8 cellular contexts compared by ENCODE assay signal in genomic region chr2:88671786-88672427, GRCh38. TPM values are rescaled to one million over a fixed set of nuclear protein-coding genes. Genes with fewer than 3 reads are reported as not detected.
DNase-seq lines count a peak whose midpoint lies in the region; ATAC-seq and TF ChIP-seq lines count a peak whose summit lies in the region.

No MANE protein-coding gene starts in this region.

- no peaks in the 10 kb centered on the region for H3K36me3 Mint-ChIP-seq in naive thymus-derived CD8-positive, alpha-beta T cell

- H3K4me1 ChIP-seq in SJCRH30 = peaks cover 10% of the 10 kb centered on the region

- H3K27ac ChIP-seq in SJCRH30 = no peak overlapping the region

- H3K4me3 Mint-ChIP-seq in naive thymus-derived CD8-positive, alpha-beta T cell = no peak overlapping the region

- H3K4me1 Mint-ChIP-seq in naive thymus-derived CD8-positive, alpha-beta T cell = peaks cover 2 to 5% (median 3%) of the 10 kb centered on the region in 4 donors

- H3K27ac Mint-ChIP-seq in naive thymus-derived CD8-positive, alpha-beta T cell = no peak overlapping the region

- POLR2A ChIA-PET in naive thymus-derived CD8-positive, alpha-beta T cell (lab: Charles Lee) = no interaction called here

- TF ChIP-seq CTCF in GM12873 (IDR thresholded peaks at IDR 0.05; ENCODE audit: insufficient read depth, low read depth, low read length, missing control alignments) = peak; percentile 75
- peak; percentile 81 for TF ChIP-seq CTCF in LNCaP clone FGC (IDR thresholded peaks at IDR 0.05; ENCODE audit: control insufficient read depth, extremely low read depth, insufficient read depth)
- peak; percentile 86 for TF ChIP-seq CTCF in epithelial cell of proximal tubule (conservative IDR thresholded peaks at IDR 0.05; ENCODE audit: low read depth, low read length)

- H3K36me3 ChIP-seq in SJCRH30 = no peaks in the 10 kb centered on the region

- no peaks in the 10 kb centered on the region for H3K9me3 ChIP-seq in SJCRH30 (replicated peaks)

- DNase-seq in AML-193 (lab: John Stamatoyannopoulos, UW) (peak; percentile 58 to 68), LNCaP clone FGC (ENCODE audit: low read depth) (no peak), SJCRH30 (peak; percentile 22 to 75), epithelial cell of proximal tubule (ENCODE audit: low read depth) (no peak)
- peak in 5 of 10 donors; percentile 4 to 57 (median 49) for DNase-seq in naive thymus-derived CD8-positive, alpha-beta T cell

- H3K9me3 Mint-ChIP-seq in naive thymus-derived CD8-positive, alpha-beta T cell = no peaks in the 10 kb centered on the region

- H3K4me3 ChIP-seq in LNCaP clone FGC (ENCODE audit: low read depth, low read length) (no peak overlapping the region), SJCRH30 (no peak overlapping the region), epithelial cell of proximal tubule (ENCODE audit: low read depth, low read length) (no peak overlapping the region)

- ATAC-seq in naive thymus-derived CD8-positive, alpha-beta T cell = peak; percentile 57 to 67
- ATAC-seq in HG03432 (IDR thresholded peaks at IDR 0.05; ENCODE audit: unreplicated experiment) = no peak
- no peak for ATAC-seq in GM21528 (IDR thresholded peaks at IDR 0.05; ENCODE audit: low FRiP score, unreplicated experiment)

- peaks cover 0 to 4% (median 0%) of the 10 kb centered on the region in 5 donors for H3K27me3 Mint-ChIP-seq in naive thymus-derived CD8-positive, alpha-beta T cell

- H3K27me3 ChIP-seq in SJCRH30 = no peaks in the 10 kb centered on the region

RNA-seq across cellular contexts. Expression of gene RPIA, which starts 19.6 kb away (rescaled TPM):
- total RNA-seq in SJCRH30 (2014; rRNA removed; shearing (Covaris generic)) = 15.6 and 18.3 TPM in 2 replicates
- 6.7 and 8.0 TPM in 2 replicates for total RNA-seq in epithelial cell of proximal tubule
- 10 to 100 TPM; 31.6 to 31.8 TPM for total RNA-seq in naive thymus-derived CD8-positive, alpha-beta T cell
- 10 to 100 TPM; 59.7 to 72.8 (median 64.9) TPM for polyA plus RNA-seq in naive thymus-derived CD8-positive, alpha-beta T cell

RNA-seq across cellular contexts. Expression of gene EIF2AK3, which starts 44.6 kb away (rescaled TPM):
- 20.8 and 26.3 TPM in 2 replicates for total RNA-seq in SJCRH30 (2014; rRNA removed; shearing (Covaris generic))
- 11.3 and 12.3 TPM in 2 replicates for total RNA-seq in epithelial cell of proximal tubule
- total RNA-seq in naive thymus-derived CD8-positive, alpha-beta T cell = 10 to 100 TPM; 28.4 to 29.8 TPM
- 1 to 10 TPM; 3.1 to 8.9 (median 3.1) TPM for polyA plus RNA-seq in naive thymus-derived CD8-positive, alpha-beta T cell

Comparison
In these comparisons a context has a peak if more than half of its experiments do, and no peak if none do; other contexts are left out.
1. DNase-seq: peak in AML-193 (2 of 2) and SJCRH30 (2 of 2); none in LNCaP clone FGC (single experiment) and epithelial cell of proximal tubule (single experiment).
2. ATAC-seq: peak in naive thymus-derived CD8-positive, alpha-beta T cell (2 of 2); none in HG03432 (single experiment) and GM21528 (single experiment).
3. Peak in every context shown above with its lines, with median percentiles within 50 percentile points of each other: CTCF ChIP-seq.